ENCODE assay signal across 13 cellular contexts in the genomic region with DNA sequence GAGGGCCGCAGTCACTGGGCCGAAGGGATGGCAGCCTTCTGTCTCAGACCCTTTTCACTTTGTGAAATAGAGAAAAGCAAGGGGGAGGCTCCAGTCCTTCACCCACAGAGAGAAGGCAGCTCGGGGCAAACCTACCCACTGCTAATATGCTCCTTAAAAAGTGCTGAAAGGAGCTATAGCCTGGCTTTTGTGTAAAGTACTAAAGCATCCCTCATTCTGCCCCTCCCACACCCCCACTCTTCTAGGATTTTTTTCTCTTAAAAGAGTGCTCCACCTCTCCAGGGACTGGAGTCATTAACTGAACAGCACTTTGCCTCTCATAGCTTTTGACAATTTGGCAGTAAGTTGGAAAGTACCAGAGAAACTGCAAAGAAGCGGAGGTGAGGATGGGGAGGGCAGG.
"Had no signal": no experiment of that assay in that cellular context is flagged by ENCODE, and none has a peak within 500 bp of the region (broad histone marks: within the 10 kb centered on the region; RNA-seq: fewer than 3 reads in every experiment).

No MANE protein-coding gene starts in this region.

- H3K9me3 Mint-ChIP-seq: activated naive CD8-positive, alpha-beta T cell treated with anti-CD3 and anti-CD28 coated beads, Interleukin-2, amount 50 U/mL, for 24 hours; naive B cell; stimulated activated memory B cell treated with anti-CD40 and anti-IgM and Interleukin-4, amounts not matched to agents 10 μg/mL and 1 μg/mL and 100 μg/mL, for 72 hours had no signal

- DNase-seq: activated CD4-positive, alpha-beta T cell treated with anti-CD3 and anti-CD28 coated beads, Interleukin-2, amount 50 U/mL, for 4 hours; activated CD4-positive, CD25-positive, alpha-beta regulatory T cell treated with anti-CD3 and anti-CD28 coated beads, Interleukin-2, amount 50 U/mL, for 72 hours; activated naive CD4-positive, alpha-beta T cell treated with Interleukin-2 at 50 U/mL for 16 hours; activated naive CD8-positive, alpha-beta T cell treated with anti-CD3 and anti-CD28 coated beads, Interleukin-2, amount 50 U/mL, for 24 hours; activated T-cell treated with anti-CD3 and anti-CD28 coated beads for 4 hours; aorta; heart right ventricle; midbrain; naive B cell; retina; stimulated activated CD4-positive, alpha-beta T cell treated with anti-CD3 and anti-CD28 coated beads, Interleukin-2, amount 100 ng/mL, for 48 hours; T1000 had no signal

- H3K27ac Mint-ChIP-seq: activated naive CD8-positive, alpha-beta T cell treated with anti-CD3 and anti-CD28 coated beads, Interleukin-2, amount 50 U/mL, for 24 hours; naive B cell; stimulated activated memory B cell treated with anti-CD40 and anti-IgM and Interleukin-4, amounts not matched to agents 10 μg/mL and 1 μg/mL and 100 μg/mL, for 72 hours had no signal

- H3K36me3 Mint-ChIP-seq: naive B cell; stimulated activated memory B cell treated with anti-CD40 and anti-IgM and Interleukin-4, amounts not matched to agents 10 μg/mL and 1 μg/mL and 100 μg/mL, for 72 hours had no signal

- H3K27me3 Mint-ChIP-seq: activated naive CD8-positive, alpha-beta T cell treated with anti-CD3 and anti-CD28 coated beads, Interleukin-2, amount 50 U/mL, for 24 hours had no signal

- H3K4me3 Mint-ChIP-seq: activated naive CD8-positive, alpha-beta T cell treated with anti-CD3 and anti-CD28 coated beads, Interleukin-2, amount 50 U/mL, for 24 hours; naive B cell; stimulated activated memory B cell treated with anti-CD40 and anti-IgM and Interleukin-4, amounts not matched to agents 10 μg/mL and 1 μg/mL and 100 μg/mL, for 72 hours had no signal

- H3K4me1 Mint-ChIP-seq: activated naive CD8-positive, alpha-beta T cell treated with anti-CD3 and anti-CD28 coated beads, Interleukin-2, amount 50 U/mL, for 24 hours; stimulated activated memory B cell treated with anti-CD40 and anti-IgM and Interleukin-4, amounts not matched to agents 10 μg/mL and 1 μg/mL and 100 μg/mL, for 72 hours had no signal
